15 cellular contexts compared by ENCODE assay signal in genomic region chr14:101200008-101200649, GRCh38.
A peak's percentile ranks its signal among the peaks of the same experiment; 100 is the strongest.
DNase-seq lines count a peak whose midpoint lies in the region; ATAC-seq and TF ChIP-seq lines count a peak whose summit lies in the region.
"Had no signal": no experiment of that assay in that cellular context is flagged by ENCODE, and none has a peak within 500 bp of the region (broad histone marks: within the 10 kb centered on the region; RNA-seq: fewer than 3 reads in every experiment).

No MANE protein-coding gene starts in this region.

- no peak overlapping the region for H3K4me3 Mint-ChIP-seq in endodermal cell

- H3K36me3 Mint-ChIP-seq in endodermal cell (ENCODE audit: low read depth), result no peaks in the 10 kb centered on the region

- peaks cover 2% of the 10 kb centered on the region for H3K4me1 Mint-ChIP-seq in endodermal cell

- TF ChIP-seq POLR2A in vagina (IDR thresholded peaks at IDR 0.05), result no peak

- H3K9me3 ChIP-seq in endodermal cell (ENCODE audit: control insufficient read depth, low read length), result peaks cover 7% of the 10 kb centered on the region
- no peaks in the 10 kb centered on the region for H3K9me3 ChIP-seq in vagina
- peaks cover 4% of the 10 kb centered on the region for H3K9me3 ChIP-seq in WERI-Rb-1 (ENCODE audit: severe bottlenecking)
- H3K9me3 ChIP-seq: HAP-1 had no signal

- H3K4me3 ChIP-seq in endodermal cell (ENCODE audit: low read length) (no peak overlapping the region), vagina (no peak overlapping the region), WERI-Rb-1 (ENCODE audit: low read depth, low read length) (no peak overlapping the region)
- H3K4me3 ChIP-seq: A549, HAP-1 had no signal

- H3K36me3 ChIP-seq in endodermal cell (ENCODE audit: control insufficient read depth, insufficient read depth, low read length), result no peaks in the 10 kb centered on the region
- H3K36me3 ChIP-seq in vagina, result no peaks in the 10 kb centered on the region
- H3K36me3 ChIP-seq in WERI-Rb-1, result no peaks in the 10 kb centered on the region
- H3K36me3 ChIP-seq: HAP-1 had no signal

- no peak for ATAC-seq in Right ventricle myocardium inferior
- no peak for ATAC-seq in omental fat pad (ENCODE audit: low FRiP score)
- ATAC-seq: A549 had no signal

- H3K27ac Mint-ChIP-seq in endodermal cell, result no peak overlapping the region

- DNase-seq in cardiac septum (ENCODE audit: low spot score) (peak; percentile 53), Right ventricle myocardium inferior (ENCODE audit: missing footprints) (no peak), endodermal cell (peak; percentile 17), omental fat pad (ENCODE audit: low spot score) (peak; percentile 9), vagina (ENCODE audit: extremely low spot score in 2 of 2) (peak; percentile 42 to 46), WERI-Rb-1 (no peak), NCI-H524 treated with DMSO at 0.1 percent for 48 hours (lab: John Stamatoyannopoulos, UW) (no peak)
- DNase-seq: COR-L47, DMS53, NCI-H1436, NCI-H2029 treated with DMSO at 0.1 percent for 48 hours, NCI-H510A treated with DMSO at 0.1 percent for 48 hours had no signal

- TF ChIP-seq CTCF in endodermal cell (conservative IDR thresholded peaks at IDR 0.05) (no peak), omental fat pad (IDR thresholded peaks at IDR 0.05) (no peak), vagina (IDR thresholded peaks at IDR 0.05) (no peak), WERI-Rb-1 (IDR thresholded peaks at IDR 0.05; ENCODE audit: low read depth, low read length) (no peak)

- H3K9me3 Mint-ChIP-seq in endodermal cell, result peaks cover 25% of the 10 kb centered on the region

- H3K4me1 ChIP-seq in endodermal cell (ENCODE audit: control insufficient read depth, insufficient read depth, low read length) (no peaks in the 10 kb centered on the region), vagina (no peaks in the 10 kb centered on the region)
- H3K4me1 ChIP-seq: A549, HAP-1 had no signal

- no peak overlapping the region for H3K27ac ChIP-seq in endodermal cell (ENCODE audit: low read depth, low read length)
- H3K27ac ChIP-seq in vagina, result no peak overlapping the region
- H3K27ac ChIP-seq in WERI-Rb-1, result no peak overlapping the region
- H3K27ac ChIP-seq: A549, C4-2B had no signal

- no peaks in the 10 kb centered on the region for H3K27me3 Mint-ChIP-seq in endodermal cell (ENCODE audit: insufficient read depth)

- H3K9ac ChIP-seq in endodermal cell (ENCODE audit: extremely low read depth, low read length, poor library complexity, severe bottlenecking), result no peak overlapping the region

- 91 to 97% methylated on average over 6 to 13 of the region's 13 CpGs for WGBS in endodermal cell (ENCODE audit: insufficient coverage in 1 of 2, insufficient read length in 1 of 2), 2 experiments

- intact Hi-C loops in cardiac septum (cut with DNase I), result no loop called here
- intact Hi-C loops in Right ventricle myocardium inferior (cut with DNase I), result no loop called here
- intact Hi-C loops in vagina (cut with DNase I), result no loop called here

- no peaks in the 10 kb centered on the region for H3K27me3 ChIP-seq in endodermal cell (ENCODE audit: control insufficient read depth, insufficient read depth, low read length, poor library complexity, severe bottlenecking)
- H3K27me3 ChIP-seq in vagina, result no peaks in the 10 kb centered on the region
- peaks cover 61% of the 10 kb centered on the region for H3K27me3 ChIP-seq in WERI-Rb-1 (ENCODE audit: insufficient read depth, low read depth, severe bottlenecking)

Comparison
In these comparisons a context has a peak if more than half of its experiments do, and no peak if none do; other contexts are left out.
1. DNase-seq: peak in cardiac septum (single experiment), endodermal cell (single experiment), omental fat pad (single experiment) and vagina (2 of 2); none in Right ventricle myocardium inferior (single experiment), WERI-Rb-1 (single experiment) and NCI-H524 treated with DMSO at 0.1 percent for 48 hours (single experiment).